Comparison of ENCODE assay signal across 1 cellular context in the genomic region with DNA sequence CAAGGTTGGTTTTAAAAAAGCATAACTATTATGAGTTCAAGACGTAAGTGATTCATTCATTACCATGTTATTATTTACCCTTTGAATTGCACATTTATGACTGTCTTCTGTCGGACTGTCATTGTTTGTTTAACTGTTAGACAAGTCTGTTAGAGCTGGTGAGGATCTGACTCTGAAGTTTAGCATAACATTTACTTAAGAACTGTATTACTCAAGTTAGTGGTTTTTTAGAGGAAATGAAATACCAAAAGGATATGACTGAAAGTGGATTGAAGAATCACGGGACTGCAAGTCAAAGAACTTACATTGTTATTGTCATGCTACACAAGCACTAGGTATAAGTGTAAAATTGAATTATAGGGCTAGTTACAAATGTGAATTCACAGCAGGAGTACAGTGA.
TF ChIP-seq lines count a peak whose summit lies in the region.

No MANE protein-coding gene starts in this region.

TF ChIP-seq in GM12878, 131 proteins besides CTCF, POLR2A, EP300 and RAD21 (continued from another document):
- TF ChIP-seq MEF2B (IDR thresholded peaks at IDR 0.05; ENCODE audit: partially characterized antibody, poor library complexity, severe bottlenecking): no peak
- no peak for TF ChIP-seq SREBF2 (IDR thresholded peaks at IDR 0.05; ENCODE audit: low read length)
- peak; percentile 17; the same call in 1 of the 2 replicates for TF ChIP-seq MXI1 (IDR thresholded peaks at IDR 0.05; ENCODE audit: low read depth, low read length)
- no peak for TF ChIP-seq SREBF1 (IDR thresholded peaks at IDR 0.05; ENCODE audit: low read length)
- TF ChIP-seq, protein P1, sequence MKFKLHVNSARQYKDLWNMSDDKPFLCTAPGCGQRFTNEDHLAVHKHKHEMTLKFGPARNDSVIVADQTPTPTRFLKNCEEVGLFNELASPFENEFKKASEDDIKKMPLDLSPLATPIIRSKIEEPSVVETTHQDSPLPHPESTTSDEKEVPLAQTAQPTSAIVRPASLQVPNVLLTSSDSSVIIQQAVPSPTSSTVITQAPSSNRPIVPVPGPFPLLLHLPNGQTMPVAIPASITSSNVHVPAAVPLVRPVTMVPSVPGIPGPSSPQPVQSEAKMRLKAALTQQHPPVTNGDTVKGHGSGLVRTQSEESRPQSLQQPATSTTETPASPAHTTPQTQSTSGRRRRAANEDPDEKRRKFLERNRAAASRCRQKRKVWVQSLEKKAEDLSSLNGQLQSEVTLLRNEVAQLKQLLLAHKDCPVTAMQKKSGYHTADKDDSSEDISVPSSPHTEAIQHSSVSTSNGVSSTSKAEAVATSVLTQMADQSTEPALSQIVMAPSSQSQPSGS (IDR thresholded peaks at IDR 0.05; ENCODE audit: low read length): 0 out of 2 replicates have a peak, but pooled peaks have one; percentile 22
- TF ChIP-seq CREM (IDR thresholded peaks at IDR 0.05; ENCODE audit: low read depth): peak; percentile 27; the same call in 1 of the 2 replicates
- TF ChIP-seq JUND (IDR thresholded peaks at IDR 0.05; ENCODE audit: low read depth, low read length): no peak
- TF ChIP-seq ZNF217 (IDR thresholded peaks at IDR 0.05): peak; percentile 55; the same call in 1 of the 2 replicates
- peak in 1 of 2 experiments; percentile 20; a peak in 1 of 4 replicates for TF ChIP-seq IKZF2 (IDR thresholded peaks at IDR 0.05)
- TF ChIP-seq PAX8 (IDR thresholded peaks at IDR 0.05): no peak
- TF ChIP-seq RELA (IDR thresholded peaks at IDR 0.05; ENCODE audit: borderline replicate concordance, partially characterized antibody): no peak
- TF ChIP-seq ZZZ3 (IDR thresholded peaks at IDR 0.05; ENCODE audit: control insufficient read depth, insufficient read length, low read depth): no peak
- TF ChIP-seq RUNX3 (IDR thresholded peaks at IDR 0.05; ENCODE audit: low read length): peak; percentile 85
- TF ChIP-seq NFIC (IDR thresholded peaks at IDR 0.05; ENCODE audit: low read depth, low read length): 0 out of 2 replicates have a peak, but pooled peaks have one; percentile 24
- TF ChIP-seq ATF7 (IDR thresholded peaks at IDR 0.05; ENCODE audit: low read depth): peak; percentile 45; the same call in 1 of the 2 replicates
- TF ChIP-seq BHLHE40 (IDR thresholded peaks at IDR 0.05; ENCODE audit: borderline replicate concordance in 1 of 2, low read depth in 2 of 2, low read length in 1 of 2): peak; percentile 86 to 87
- peak; percentile 60 for TF ChIP-seq SPI1 (IDR thresholded peaks at IDR 0.05; ENCODE audit: borderline replicate concordance, insufficient read depth, low read depth, low read length)
